ENCODE assay signal across 8 cellular contexts in the genomic region with DNA sequence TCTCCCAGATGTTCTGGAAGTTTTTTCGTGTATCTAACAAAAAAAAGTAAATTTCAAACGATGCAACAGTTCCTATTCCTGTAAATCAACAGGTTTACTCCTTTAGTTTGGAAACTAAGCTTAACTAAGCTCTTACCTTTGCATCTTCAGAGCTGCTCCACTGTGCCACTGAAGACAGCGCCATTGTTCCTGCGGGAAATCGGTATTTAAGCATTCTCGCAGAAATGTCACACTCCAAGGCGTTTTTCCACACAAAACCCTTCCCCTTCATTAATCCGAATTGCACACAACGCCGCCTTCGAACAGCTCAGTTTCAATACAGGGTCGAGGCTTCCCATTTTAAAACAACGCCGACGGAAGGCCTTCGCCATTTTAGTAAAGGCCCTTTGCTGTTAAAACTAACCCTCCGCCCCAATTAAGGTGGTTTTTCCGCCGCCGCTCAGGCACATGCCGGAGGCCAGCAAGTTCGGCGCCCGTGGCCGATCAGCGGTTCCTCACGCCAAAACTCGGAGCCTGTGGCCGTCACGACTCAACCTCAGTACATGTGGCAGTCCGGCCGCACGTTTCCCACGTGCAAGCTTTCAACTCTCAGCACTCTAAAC. TPM values are rescaled to one million over a fixed set of nuclear protein-coding genes. Genes with fewer than 3 reads are reported as not detected.
DNase-seq lines count a peak whose midpoint lies in the region; ATAC-seq and TF ChIP-seq lines count a peak whose summit lies in the region.

No MANE protein-coding gene starts in this region.

- H3K9me2 ChIP-seq in MM.1S (replicated peaks; ENCODE audit: insufficient read depth, low read length): no peaks in the 10 kb centered on the region

- peak; percentile 3 for ATAC-seq in mucosa of descending colon
- no peak for ATAC-seq in HG03108 (IDR thresholded peaks at IDR 0.05; ENCODE audit: unreplicated experiment)

- H3K9me3 Mint-ChIP-seq in CD8-positive, alpha-beta memory T cell: peaks cover 0 to 3% (median 0%) of the 10 kb centered on the region in 5 donors

- H3K27me3 ChIP-seq in CD8-positive, alpha-beta memory T cell (ENCODE audit: insufficient read depth, low read length, poor library complexity, severe bottlenecking): no peaks in the 10 kb centered on the region
- H3K27me3 ChIP-seq in MM.1S (replicated peaks; ENCODE audit: insufficient read depth, low read length): no peaks in the 10 kb centered on the region

- peaks cover 61% of the 10 kb centered on the region for H3K79me2 ChIP-seq in MM.1S (ENCODE audit: low read length)

- intact Hi-C loops in mucosa of descending colon (cut with DNase I, micrococcal nuclease): loop anchor here (1.0 to 5.0 kb wide), 2 partner anchors 34 to 36 kb away; a partner anchor contains a TSS

- CTCF ChIA-PET in CD8-positive, alpha-beta memory T cell (lab: Charles Lee): interaction anchor here (1.0 to 5.2 kb wide), 8 partner anchors 8 to 323 kb away, joined by 3 to 86 read pairs (median 6); a partner anchor contains a TSS

- H3F3A ChIP-seq in MM.1S (ENCODE audit: insufficient read depth, low read length): peaks cover 71% of the 10 kb centered on the region

- H3K27ac ChIP-seq in CD8-positive, alpha-beta memory T cell (ENCODE audit: low read depth, low read length): peak overlapping the region; percentile 95
- H3K27ac ChIP-seq in MM.1S (ENCODE audit: low read length) (peak overlapping the region; percentile 96; the same call in 1 of the 2 replicates), coronary artery (peak overlapping the region; percentile 92 to 94)

- H3K36me3 Mint-ChIP-seq in CD8-positive, alpha-beta memory T cell: peaks cover 0 to 50% (median 12%) of the 10 kb centered on the region in 3 donors

- peak overlapping the region; percentile 96 for H3K4me3 ChIP-seq in CD8-positive, alpha-beta memory T cell (ENCODE audit: low read length)
- H3K4me3 ChIP-seq in MM.1S (ENCODE audit: low read length) (peak overlapping the region; percentile 96), coronary artery (peak overlapping the region; percentile 89), mucosa of descending colon (peak overlapping the region; percentile 74)

- peaks cover 37% of the 10 kb centered on the region for H3K4me1 ChIP-seq in CD8-positive, alpha-beta memory T cell (ENCODE audit: insufficient read depth, low read length)
- H3K4me1 ChIP-seq in MM.1S (ENCODE audit: low read length): peaks cover 14% of the 10 kb centered on the region
- peaks cover 27% of the 10 kb centered on the region for H3K4me1 ChIP-seq in mucosa of descending colon (ENCODE audit: low read depth)

- H4K20me1 ChIP-seq in MM.1S (ENCODE audit: insufficient read depth, low read length): peaks cover 20% of the 10 kb centered on the region

- H3K27ac Mint-ChIP-seq in CD8-positive, alpha-beta memory T cell: peak overlapping the region; percentile 94 to 100 (median 98)

- H3K9ac ChIP-seq in MM.1S (ENCODE audit: low read length): peak overlapping the region; percentile 94

- no peak overlapping the region for H2AFZ ChIP-seq in MM.1S (ENCODE audit: low read length)

- no peaks in the 10 kb centered on the region for H3K9me3 ChIP-seq in CD8-positive, alpha-beta memory T cell (ENCODE audit: low read length)
- H3K9me3 ChIP-seq in MM.1S (replicated peaks; ENCODE audit: insufficient read depth, low read length): no peaks in the 10 kb centered on the region
- H3K9me3 ChIP-seq in mucosa of descending colon: no peaks in the 10 kb centered on the region

- H3K27me3 Mint-ChIP-seq in CD8-positive, alpha-beta memory T cell: peaks cover 0 to 6% of the 10 kb centered on the region in 2 donors

- H3K4me2 ChIP-seq in MM.1S (ENCODE audit: low read depth, low read length): peak overlapping the region; percentile 71

- DNase-seq in CD8-positive, alpha-beta memory T cell: no peak
- DNase-seq in MM.1S (no peak), coronary artery (ENCODE audit: low spot score) (no peak), mucosa of descending colon (no peak), AG08396 (ENCODE audit: low spot score) (no peak), ecto neural progenitor cell (ENCODE audit: low spot score) (no peak), mucosa of gallbladder (ENCODE audit: low spot score) (no peak)

- peaks cover 49 to 56% (median 56%) of the 10 kb centered on the region in 3 donors for H3K4me1 Mint-ChIP-seq in CD8-positive, alpha-beta memory T cell

- no peaks in the 10 kb centered on the region for H3K36me3 ChIP-seq in CD8-positive, alpha-beta memory T cell (ENCODE audit: insufficient read depth, low read length)
- peaks cover 12% of the 10 kb centered on the region; the same call in 1 of the 2 replicates for H3K36me3 ChIP-seq in MM.1S (replicated peaks; ENCODE audit: insufficient read depth, low read length)
- no peaks in the 10 kb centered on the region for H3K36me3 ChIP-seq in mucosa of descending colon (ENCODE audit: low read depth)

- peak overlapping the region; percentile 96 to 100 (median 98) for H3K4me3 Mint-ChIP-seq in CD8-positive, alpha-beta memory T cell

- POLR2A ChIA-PET in CD8-positive, alpha-beta memory T cell (lab: Charles Lee): interaction anchor here (0.6 to 5.8 kb wide), 16 partner anchors 8 to 1818 kb away, joined by 3 to 356 read pairs (median 4); a partner anchor contains a TSS

- no peak for TF ChIP-seq CTCF in MM.1S (IDR thresholded peaks at IDR 0.05; ENCODE audit: low read length)
- TF ChIP-seq CTCF in coronary artery (IDR thresholded peaks at IDR 0.05): no peak
- no peak for TF ChIP-seq CTCF in mucosa of descending colon (IDR thresholded peaks at IDR 0.05)

RNA-seq across cellular contexts. Expression of a gene that starts 35.4 kb away (rescaled TPM):
- 100 to 1,000 TPM; 247 to 249 TPM for total RNA-seq in CD8-positive, alpha-beta memory T cell
- polyA plus RNA-seq in CD8-positive, alpha-beta memory T cell: 81.6 TPM
- total RNA-seq in mucosa of descending colon (100 to 1,000 TPM in 1 of 3 donors, 10 to 100 TPM in 2; 55.8 to 127 (median 92.7) TPM), mucosa of gallbladder (63.8 TPM)
